8 cellular contexts compared by ENCODE assay signal in genomic region chr15:78872155-78872971, GRCh38. TPM values are rescaled to one million over a fixed set of nuclear protein-coding genes. Genes with fewer than 3 reads are reported as not detected.
DNase-seq lines count a peak whose midpoint lies in the region; ATAC-seq and TF ChIP-seq lines count a peak whose summit lies in the region.

A gene with protein sequence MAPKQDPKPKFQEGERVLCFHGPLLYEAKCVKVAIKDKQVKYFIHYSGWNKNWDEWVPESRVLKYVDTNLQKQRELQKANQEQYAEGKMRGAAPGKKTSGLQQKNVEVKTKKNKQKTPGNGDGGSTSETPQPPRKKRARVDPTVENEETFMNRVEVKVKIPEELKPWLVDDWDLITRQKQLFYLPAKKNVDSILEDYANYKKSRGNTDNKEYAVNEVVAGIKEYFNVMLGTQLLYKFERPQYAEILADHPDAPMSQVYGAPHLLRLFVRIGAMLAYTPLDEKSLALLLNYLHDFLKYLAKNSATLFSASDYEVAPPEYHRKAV (plus strand): TSS chr15:78872890. CDS start chr15:78873018, 128 bp downstream.

- ATAC-seq in HG02970 (IDR thresholded peaks at IDR 0.05; ENCODE audit: low FRiP score, unreplicated experiment) (peak; percentile 84), left cardiac atrium (peak; percentile 96 to 97)

- H3K27ac Mint-ChIP-seq in type B pancreatic cell: peak within 1 kb of the TSS; percentile 100

- peak within 1 kb of the TSS; percentile 100 for H3K4me3 Mint-ChIP-seq in type B pancreatic cell

- in situ Hi-C loops in GM13977 (cut with MboI; ENCODE audit: low pct_unique_long_range_greater_than_20kb, low sequenced_read_pairs, unreplicated experiment): no loop called here

- TF ChIP-seq CTCF in GM13977 (IDR thresholded peaks at IDR 0.05; ENCODE audit: extremely low read depth, insufficient read depth, missing control alignments) (no peak), type B pancreatic cell (conservative IDR thresholded peaks at IDR 0.05) (no peak)

- intact Hi-C loops in left cardiac atrium (cut with DNase I) (loop anchor here in 1 of 2 donors (10.0 kb wide), 1 partner anchor 118 kb away; no protein-coding TSS in a partner anchor), posterior vena cava (cut with DNase I) (no loop called here)

- no peaks in the 10 kb centered on the region for H3K9me3 Mint-ChIP-seq in type B pancreatic cell

- peaks cover 22% of the 10 kb centered on the region for H3K4me1 Mint-ChIP-seq in type B pancreatic cell (ENCODE audit: unreplicated experiment)

- no peaks in the 10 kb centered on the region for H3K27me3 Mint-ChIP-seq in type B pancreatic cell

- peak; percentile 96 for DNase-seq in GM13977 (ENCODE audit: low spot score)
- peak; percentile 23 for DNase-seq in NCI-H187 treated with DMSO at 0.1 percent for 48 hours (lab: John Stamatoyannopoulos, UW)
- peak; percentile 93 to 99 (median 96) for DNase-seq in T-helper 2 cell
- peak; percentile 34 to 99 (median 94) for DNase-seq in amygdala (lab: John Stamatoyannopoulos, UW)
- peak; percentile 97 for DNase-seq in left cardiac atrium
- peak; percentile 99 for DNase-seq in posterior vena cava (ENCODE audit: low spot score)
- DNase-seq in type B pancreatic cell (ENCODE audit: extremely low spot score, unreplicated experiment): peak; percentile 100

- no peaks in the 10 kb centered on the region for H3K36me3 Mint-ChIP-seq in type B pancreatic cell

RNA-seq across cellular contexts. Expression of the gene that starts here (rescaled TPM):
- total RNA-seq in left cardiac atrium (100 to 1,000 TPM; 306 to 401 TPM), posterior vena cava (100 to 1,000 TPM; 311 to 339 TPM), type B pancreatic cell (ENCODE audit: low replicate concordance) (372 and 373 TPM in 2 replicates)

Comparison
In these comparisons a context has a peak if more than half of its experiments do, and no peak if none do; other contexts are left out.
1. Peak in every context shown above with its lines: DNase-seq and ATAC-seq.
2. DNase-seq: peak in every context shown above with its lines; median percentile 100 in type B pancreatic cell; 99 in posterior vena cava; 97 in left cardiac atrium; 96 in GM13977; 96 in T-helper 2 cell; 94 in amygdala; 23 in NCI-H187 treated with DMSO at 0.1 percent for 48 hours.